2 cellular contexts compared by ENCODE assay signal in genomic region chr4:153651961-153652784, GRCh38.
TF ChIP-seq lines count a peak whose summit lies in the region.

No MANE protein-coding gene starts in this region.

TF ChIP-seq in GM23338, 12 proteins besides CTCF, POLR2A, EP300 and RAD21 (continued from another document):
- no peak for TF ChIP-seq ZNF462 (CRISPR knock-in tag; IDR thresholded peaks at IDR 0.05)
- TF ChIP-seq NANOG (IDR thresholded peaks at IDR 0.05; ENCODE audit: borderline replicate concordance): no peak

TF ChIP-seq in H1, 55 proteins besides CTCF, POLR2A, EP300 and RAD21 (continued from another document):
- TF ChIP-seq CTBP2 (IDR thresholded peaks at IDR 0.05; ENCODE audit: borderline replicate concordance, insufficient read depth, insufficient read length, low read length): no peak
- no peak for TF ChIP-seq MAX (IDR thresholded peaks at IDR 0.05)
- no peak for TF ChIP-seq TCF12 (IDR thresholded peaks at IDR 0.05; ENCODE audit: low read depth, low read length)
- no peak for TF ChIP-seq POLR2AphosphoS5 (IDR thresholded peaks at IDR 0.05; ENCODE audit: low read depth, low read length)
- no peak for TF ChIP-seq CBX5 (IDR thresholded peaks at IDR 0.05; ENCODE audit: low read depth, low read length)
- TF ChIP-seq CBX8 (IDR thresholded peaks at IDR 0.05; ENCODE audit: borderline replicate concordance, low read depth, low read length): no peak
